In genomic region chr14:96297000-96297399, GRCh38 we compare ENCODE assay signal across 9 cellular contexts. TPM values are rescaled to one million over a fixed set of nuclear protein-coding genes. Genes with fewer than 3 reads are reported as not detected.
DNase-seq lines count a peak whose midpoint lies in the region; ATAC-seq and TF ChIP-seq lines count a peak whose summit lies in the region.
"Had no signal": no experiment of that assay in that cellular context is flagged by ENCODE, and none has a peak within 500 bp of the region (broad histone marks: within the 10 kb centered on the region; RNA-seq: fewer than 3 reads in every experiment).

No MANE protein-coding gene starts in this region.

- no peak for DNase-seq in CD14-positive monocyte (ENCODE audit: low spot score)
- DNase-seq in T-helper 17 cell = no peak
- DNase-seq in left colon = no peak
- no peak for DNase-seq in ecto neural progenitor cell (ENCODE audit: low spot score)
- DNase-seq in NCI-H2029 (lab: John Stamatoyannopoulos, UW) = no peak

- peak; percentile 51 for ATAC-seq in HG03354 (IDR thresholded peaks at IDR 0.05; ENCODE audit: poor library complexity, severe bottlenecking, unreplicated experiment)
- peak; percentile 46 for ATAC-seq in T-helper 17 cell
- ATAC-seq in left colon = peak; percentile 58
- no peak for ATAC-seq in GM19397 (IDR thresholded peaks at IDR 0.05; ENCODE audit: unreplicated experiment)
- ATAC-seq in HG02610 (IDR thresholded peaks at IDR 0.05; ENCODE audit: unreplicated experiment) = no peak
- ATAC-seq: naive thymus-derived CD8-positive, alpha-beta T cell had no signal

- intact Hi-C loops in CD14-positive monocyte (cut with micrococcal nuclease) (loop anchor here in 1 of 2 donors (1.0 kb wide), 1 partner anchor 127 kb away; no protein-coding TSS in a partner anchor), left colon (cut with DNase I, micrococcal nuclease) (loop anchor here in 1 of 2 donors (10.0 kb wide), 1 partner anchor 128 kb away; no protein-coding TSS in a partner anchor)

- no peak overlapping the region for H3K4me3 Mint-ChIP-seq in CD14-positive monocyte
- H3K4me3 Mint-ChIP-seq in T-helper 17 cell = no peak overlapping the region
- H3K4me3 Mint-ChIP-seq: naive thymus-derived CD8-positive, alpha-beta T cell had no signal

- H3K27me3 Mint-ChIP-seq in CD14-positive monocyte (ENCODE audit: low read depth in 3 of 3) (peaks cover 0 to 4% (median 0%) of the 10 kb centered on the region in 3 donors), T-helper 17 cell (no peaks in the 10 kb centered on the region)
- H3K27me3 Mint-ChIP-seq: naive thymus-derived CD8-positive, alpha-beta T cell had no signal

- no peaks in the 10 kb centered on the region for H3K9me3 Mint-ChIP-seq in CD14-positive monocyte
- H3K9me3 Mint-ChIP-seq: naive thymus-derived CD8-positive, alpha-beta T cell had no signal

- peaks cover 28 to 35% of the 10 kb centered on the region in 2 donors for H3K36me3 Mint-ChIP-seq in CD14-positive monocyte
- H3K36me3 Mint-ChIP-seq in T-helper 17 cell (ENCODE audit: low read depth) = peaks cover 7% of the 10 kb centered on the region

- TF ChIP-seq CTCF in CD14-positive monocyte (IDR thresholded peaks at IDR 0.05) = peak; percentile 69

- no peak overlapping the region for H3K27ac Mint-ChIP-seq in CD14-positive monocyte
- H3K27ac Mint-ChIP-seq in T-helper 17 cell = no peak overlapping the region
- H3K27ac Mint-ChIP-seq: naive thymus-derived CD8-positive, alpha-beta T cell had no signal

- no peaks in the 10 kb centered on the region for H3K9me3 ChIP-seq in T-helper 17 cell (ENCODE audit: control insufficient read depth, low read length, poor library complexity, severe bottlenecking)

- H3K4me1 Mint-ChIP-seq in CD14-positive monocyte (no peaks in the 10 kb centered on the region), T-helper 17 cell (no peaks in the 10 kb centered on the region)
- H3K4me1 Mint-ChIP-seq: naive thymus-derived CD8-positive, alpha-beta T cell had no signal

RNA-seq across cellular contexts. Expression of gene BDKRB1, which starts 41.0 kb away (rescaled TPM):
- polyA plus RNA-seq in CD14-positive monocyte = not detected
- total RNA-seq in T-helper 17 cell (not detected), left colon (1 to 10 TPM; 5.2 to 6.6 TPM)
- total RNA-seq: naive thymus-derived CD8-positive, alpha-beta T cell had no signal
- polyA plus RNA-seq: naive thymus-derived CD8-positive, alpha-beta T cell had no signal

Comparison
In these comparisons a context has a peak if more than half of its experiments do, and no peak if none do; other contexts are left out.
1. ATAC-seq: peak in HG03354 (single experiment), T-helper 17 cell (single experiment) and left colon (single experiment); none in GM19397 (single experiment) and HG02610 (single experiment).
2. RNA of gene BDKRB1, which starts 41.0 kb away (total RNA-seq): 5.2 to 6.6 TPM in left colon; not detected in T-helper 17 cell; every median in the first group is over 4 times any median in the second.